25 cellular contexts compared by ENCODE assay signal in genomic region chr12:113080692-113081091, GRCh38. TPM values are rescaled to one million over a fixed set of nuclear protein-coding genes. Genes with fewer than 3 reads are reported as not detected.
DNase-seq lines count a peak whose midpoint lies in the region; ATAC-seq and TF ChIP-seq lines count a peak whose summit lies in the region.
"Had no signal": no experiment of that assay in that cellular context is flagged by ENCODE, and none has a peak within 500 bp of the region (broad histone marks: within the 10 kb centered on the region; RNA-seq: fewer than 3 reads in every experiment).

No MANE protein-coding gene starts in this region.

- H3K9me2 ChIP-seq in OCI-LY7 (ENCODE audit: insufficient read depth, low read length): no peaks in the 10 kb centered on the region

- H2AFZ ChIP-seq in DND-41 (ENCODE audit: low read depth, low read length): no peak overlapping the region
- H2AFZ ChIP-seq in OCI-LY7 (ENCODE audit: low read length): no peak overlapping the region
- H2AFZ ChIP-seq: GM23338 had no signal

- H3K9me3 ChIP-seq in DND-41 (ENCODE audit: insufficient read depth, low read length, severe bottlenecking) (no peaks in the 10 kb centered on the region), OCI-LY7 (ENCODE audit: low read length) (no peaks in the 10 kb centered on the region), gastroesophageal sphincter (no peaks in the 10 kb centered on the region)
- H3K9me3 ChIP-seq: A549, Caco-2, HAP-1, SJSA1 had no signal

- peaks cover 68 to 86% of the 10 kb centered on the region in 2 donors for H3K36me3 Mint-ChIP-seq in stimulated activated naive B cell treated with anti-CD40 and anti-IgM and Interleukin-4, amounts not matched to agents 10 μg/mL and 1 μg/mL and 100 μg/mL, for 72 hours
- peaks cover 4% of the 10 kb centered on the region for H3K36me3 Mint-ChIP-seq in activated CD4-positive, alpha-beta T cell treated with anti-CD3 and anti-CD28 coated beads for 36 hours (ENCODE audit: low read depth)

- H3K4me1 ChIP-seq in DND-41 (ENCODE audit: insufficient read depth, low read length): peaks cover 93% of the 10 kb centered on the region
- H3K4me1 ChIP-seq in OCI-LY7 (ENCODE audit: insufficient read depth, low read length, poor library complexity, severe bottlenecking): peaks cover 99% of the 10 kb centered on the region
- no peaks in the 10 kb centered on the region for H3K4me1 ChIP-seq in gastroesophageal sphincter
- H3K4me1 ChIP-seq: A549, Caco-2, HAP-1, SJSA1 had no signal

- no peak for TF ChIP-seq EP300 in gastroesophageal sphincter (IDR thresholded peaks at IDR 0.05)

- intact Hi-C loops in OCI-LY7 (cut with micrococcal nuclease; ENCODE audit: unreplicated experiment): no loop called here
- intact Hi-C loops in activated CD4-positive, alpha-beta T cell treated with anti-CD3 and anti-CD28 coated beads for 36 hours (cut with DNase I, micrococcal nuclease): no loop called here

- WGBS in gastroesophageal sphincter (ENCODE audit: low coverage in 1 of 2), 2 donors: 74 to 79% methylated on average over 3 to 4 of the region's 4 CpGs

- H3K4me3 ChIP-seq in DND-41 (ENCODE audit: low read depth in 1 of 2, low read length in 2 of 2) (no peak overlapping the region), OCI-LY7 (ENCODE audit: low read depth, low read length, poor library complexity, severe bottlenecking) (no peak overlapping the region), gastroesophageal sphincter (no peak overlapping the region)
- H3K4me3 ChIP-seq: A549, GM23338, HAP-1, SJSA1 had no signal

- H3K27me3 ChIP-seq in DND-41 (ENCODE audit: insufficient read depth, low read length, poor library complexity): no peaks in the 10 kb centered on the region
- peaks cover 70% of the 10 kb centered on the region for H3K27me3 ChIP-seq in gastroesophageal sphincter
- H3K27me3 ChIP-seq: SJSA1 had no signal

- peak overlapping the region; percentile 93 for H3K27ac Mint-ChIP-seq in stimulated activated naive B cell treated with anti-CD40 and anti-IgM and Interleukin-4, amounts not matched to agents 10 μg/mL and 1 μg/mL and 100 μg/mL, for 72 hours
- H3K27ac Mint-ChIP-seq in activated CD4-positive, alpha-beta T cell treated with anti-CD3 and anti-CD28 coated beads for 36 hours: no peak overlapping the region
- H3K27ac Mint-ChIP-seq: GM23338 had no signal

- POLR2A ChIA-PET in OCI-LY7 (lab: Charles Lee): no interaction called here
- POLR2A ChIA-PET in activated CD4-positive, alpha-beta T cell treated with anti-CD3 and anti-CD28 coated beads for 36 hours (lab: Charles Lee): no interaction called here

- TF ChIP-seq POLR2A in gastroesophageal sphincter (IDR thresholded peaks at IDR 0.05): no peak

- peaks cover 94% of the 10 kb centered on the region for H3K79me2 ChIP-seq in DND-41 (ENCODE audit: insufficient read depth, low read length)
- H3K79me2 ChIP-seq in OCI-LY7 (ENCODE audit: insufficient read depth, low read depth, low read length): peaks cover 92% of the 10 kb centered on the region

- no peak overlapping the region for H3K9ac ChIP-seq in DND-41 (ENCODE audit: low read depth, low read length)

- peak overlapping the region; percentile 56 to 73 for H3K4me3 Mint-ChIP-seq in stimulated activated naive B cell treated with anti-CD40 and anti-IgM and Interleukin-4, amounts not matched to agents 10 μg/mL and 1 μg/mL and 100 μg/mL, for 72 hours
- no peak overlapping the region for H3K4me3 Mint-ChIP-seq in activated CD4-positive, alpha-beta T cell treated with anti-CD3 and anti-CD28 coated beads for 36 hours
- H3K4me3 Mint-ChIP-seq: GM23338 had no signal

- ATAC-seq in DND-41 (ENCODE audit: insufficient read depth, low read depth): no peak
- peak; percentile 65 for ATAC-seq in gastroesophageal sphincter
- no peak for ATAC-seq in stimulated activated naive B cell treated with anti-CD40 and anti-IgM and Interleukin-4, amounts not matched to agents 10 μg/mL and 1 μg/mL and 100 μg/mL, for 72 hours (replicated peaks)
- ATAC-seq in HG02588 (IDR thresholded peaks at IDR 0.05; ENCODE audit: unreplicated experiment): no peak
- ATAC-seq in activated CD4-positive, alpha-beta T cell treated with anti-CD3 and anti-CD28 coated beads for 36 hours: no peak
- no peak for ATAC-seq in GM19324 (IDR thresholded peaks at IDR 0.05; ENCODE audit: low FRiP score, unreplicated experiment)
- ATAC-seq: A549, GM23338, Right ventricle myocardium inferior had no signal

- H3K4me2 ChIP-seq in DND-41 (ENCODE audit: insufficient read depth, low read length) (no peak overlapping the region), OCI-LY7 (ENCODE audit: low read length) (peak overlapping the region; percentile 58; the same call in 1 of the 2 replicates)
- H3K4me2 ChIP-seq: A549, GM23338 had no signal

- H3K9me3 Mint-ChIP-seq in stimulated activated naive B cell treated with anti-CD40 and anti-IgM and Interleukin-4, amounts not matched to agents 10 μg/mL and 1 μg/mL and 100 μg/mL, for 72 hours: peaks cover 4 to 5% of the 10 kb centered on the region in 2 donors
- no peaks in the 10 kb centered on the region for H3K9me3 Mint-ChIP-seq in activated CD4-positive, alpha-beta T cell treated with anti-CD3 and anti-CD28 coated beads for 36 hours (ENCODE audit: low read depth)
- H3K9me3 Mint-ChIP-seq: CD4-positive, CD25-positive, alpha-beta regulatory T cell; GM23338 had no signal

- no peaks in the 10 kb centered on the region for H3K27me3 Mint-ChIP-seq in stimulated activated naive B cell treated with anti-CD40 and anti-IgM and Interleukin-4, amounts not matched to agents 10 μg/mL and 1 μg/mL and 100 μg/mL, for 72 hours
- H3K27me3 Mint-ChIP-seq in activated CD4-positive, alpha-beta T cell treated with anti-CD3 and anti-CD28 coated beads for 36 hours: no peaks in the 10 kb centered on the region
- H3K27me3 Mint-ChIP-seq: CD4-positive, CD25-positive, alpha-beta regulatory T cell had no signal

- no TSS peak for BruUV-seq in OCI-LY7 (replicated peaks; lab: Mats Ljungman, UMichigan)

- no peak for DNase-seq in DND-41
- no peak for DNase-seq in OCI-LY7 (ENCODE audit: low spot score)
- DNase-seq in stimulated activated naive B cell treated with anti-CD40 and anti-IgM and Interleukin-4, amounts not matched to agents 10 μg/mL and 1 μg/mL and 100 μg/mL, for 72 hours: no peak
- DNase-seq in activated CD4-positive, alpha-beta T cell treated with anti-CD3 and anti-CD28 coated beads for 36 hours: no peak
- DNase-seq: Caco-2; CD4-positive, CD25-positive, alpha-beta regulatory T cell; DMS 273 treated with DMSO at 0.1 percent for 48 hours; DMS79 treated with DMSO at 0.1 percent for 48 hours; IMR-90; MV-4-11; NCI-H1105 treated with DMSO at 0.1 percent for 48 hours; NCI-H2081; NCI-H2171; NCI-H345; NCI-H524 treated with DMSO at 0.1 percent for 48 hours; NCI-H82 had no signal

- H4K20me1 ChIP-seq in DND-41 (ENCODE audit: insufficient read depth, low read length): 0 out of 2 replicates have a peak, but pooled peaks cover 11% of the 10 kb centered on the region
- H4K20me1 ChIP-seq in OCI-LY7 (ENCODE audit: insufficient read depth, low read length): no peaks in the 10 kb centered on the region

- CTCF ChIA-PET in OCI-LY7 (lab: Charles Lee; ENCODE audit: unreplicated experiment): no interaction called here
- CTCF ChIA-PET in activated CD4-positive, alpha-beta T cell treated with anti-CD3 and anti-CD28 coated beads for 36 hours (lab: Charles Lee): no interaction called here

- H3K36me3 ChIP-seq in DND-41 (ENCODE audit: insufficient read depth, low read length) (peaks cover 97% of the 10 kb centered on the region), OCI-LY7 (ENCODE audit: insufficient read depth, low read length) (peaks cover 93% of the 10 kb centered on the region), gastroesophageal sphincter (no peaks in the 10 kb centered on the region)
- H3K36me3 ChIP-seq: HAP-1, SJSA1 had no signal

- H3K4me1 Mint-ChIP-seq in stimulated activated naive B cell treated with anti-CD40 and anti-IgM and Interleukin-4, amounts not matched to agents 10 μg/mL and 1 μg/mL and 100 μg/mL, for 72 hours: peaks cover 73 to 95% of the 10 kb centered on the region in 2 donors
- H3K4me1 Mint-ChIP-seq in activated CD4-positive, alpha-beta T cell treated with anti-CD3 and anti-CD28 coated beads for 36 hours: peaks cover 27% of the 10 kb centered on the region

- TF ChIP-seq CTCF in DND-41 (IDR thresholded peaks at IDR 0.05; ENCODE audit: borderline replicate concordance, extremely low read depth, low read length, poor library complexity, severe bottlenecking) (no peak), OCI-LY7 (conservative IDR thresholded peaks at IDR 0.05; ENCODE audit: low read length) (no peak), gastroesophageal sphincter (IDR thresholded peaks at IDR 0.05) (no peak)

- peak overlapping the region; percentile 95 for H3K27ac ChIP-seq in DND-41 (ENCODE audit: low read length)
- H3K27ac ChIP-seq in OCI-LY7 (ENCODE audit: low read depth, low read length, poor library complexity, severe bottlenecking): peak overlapping the region; percentile 97
- H3K27ac ChIP-seq in gastroesophageal sphincter: peak overlapping the region in 1 of 4 donors; percentile 47
- H3K27ac ChIP-seq: A549, SJSA1 had no signal

RNA-seq across cellular contexts. Expression of gene DTX1, which starts 24.2 kb away (rescaled TPM):
- 263 and 293 TPM in 2 replicates for total RNA-seq in OCI-LY7 (2014; rRNA removed; shearing (Covaris generic))
- 510 and 535 TPM in 2 replicates for total RNA-seq in OCI-LY7 (2022)
- 1 to 10 TPM; 2.3 to 9.5 (median 5.3) TPM for total RNA-seq in gastroesophageal sphincter
- total RNA-seq in activated CD4-positive, alpha-beta T cell treated with anti-CD3 and anti-CD28 coated beads for 36 hours: 10 to 100 TPM; 12.0 to 12.9 TPM
- total RNA-seq: Caco-2, IMR-90, M059J, SJSA1 had no signal

RNA-seq across cellular contexts. Expression of gene RASAL1, which starts 54.9 kb away (rescaled TPM):
- total RNA-seq in OCI-LY7 (2014; rRNA removed; shearing (Covaris generic)): 69.1 and 89.1 TPM in 2 replicates
- 67.5 and 74.4 TPM in 2 replicates for total RNA-seq in OCI-LY7 (2022)
- 1 to 10 TPM in 1 of 4 donors, not detected in 3; 1.7 TPM for total RNA-seq in gastroesophageal sphincter
- total RNA-seq in activated CD4-positive, alpha-beta T cell treated with anti-CD3 and anti-CD28 coated beads for 36 hours: 10 to 100 TPM in 1 of 2 experiments, 1 to 10 TPM in 1; 9.0 to 10.6 TPM
- total RNA-seq: Caco-2; CD4-positive, CD25-positive, alpha-beta regulatory T cell; IMR-90; M059J; Right ventricle myocardium inferior; SJSA1 had no signal

Comparison
In these comparisons a context has a peak if more than half of its experiments do, and no peak if none do; other contexts are left out.
1. RNA of gene DTX1, which starts 24.2 kb away (total RNA-seq): 263 to 535 TPM in OCI-LY7; 12.0 to 12.9 TPM in activated CD4-positive, alpha-beta T cell treated with anti-CD3 and anti-CD28 coated beads for 36 hours and 2.3 to 9.5 TPM in gastroesophageal sphincter; every median in the first group is over 10 times any median in the second.
2. RNA of gene RASAL1, which starts 54.9 kb away (total RNA-seq): 67.5 to 89.1 TPM in OCI-LY7; 9.0 to 10.6 TPM in activated CD4-positive, alpha-beta T cell treated with anti-CD3 and anti-CD28 coated beads for 36 hours and 1.7 TPM in gastroesophageal sphincter; every median in the first group is over 4 times any median in the second.